ENCODE assay signal across 8 cellular contexts in genomic region chr1:167066333-167067122, GRCh38. TPM values are rescaled to one million over a fixed set of nuclear protein-coding genes. Genes with fewer than 3 reads are reported as not detected.
DNase-seq lines count a peak whose midpoint lies in the region; ATAC-seq and TF ChIP-seq lines count a peak whose summit lies in the region.

No MANE protein-coding gene starts in this region.

- H3K4me3 ChIP-seq in Peyer's patch (peak overlapping the region in 1 of 4 donors; percentile 24), fibroblast of the aortic adventitia (ENCODE audit: low read depth, low read length) (peak overlapping the region; percentile 49), neuronal stem cell (ENCODE audit: low read length in 2 of 2) (peak overlapping the region in 1 of 2 donors; percentile 17)

- H2BK12ac ChIP-seq in neuronal stem cell (ENCODE audit: low read length): no peak overlapping the region

- H4K91ac ChIP-seq in neuronal stem cell (ENCODE audit: low read depth, low read length, poor library complexity): no peak overlapping the region

- no peaks in the 10 kb centered on the region for H3K27me3 ChIP-seq in Peyer's patch
- peaks cover 0 to 18% (median 0%) of the 10 kb centered on the region in 3 experiments for H3K27me3 ChIP-seq in neuronal stem cell (ENCODE audit: control insufficient read depth in 3 of 3, insufficient read depth in 3 of 3, low read depth in 1 of 3, low read length in 3 of 3)

- H4K8ac ChIP-seq in neuronal stem cell (ENCODE audit: low read depth, low read length): no peak overlapping the region

- H3K9me3 ChIP-seq in Peyer's patch (no peaks in the 10 kb centered on the region), neuronal stem cell (replicated peaks in 1 of 2; ENCODE audit: control insufficient read depth in 2 of 2, insufficient read depth in 1 of 2, low read depth in 1 of 2, low read length in 2 of 2) (no peaks in the 10 kb centered on the region)

- H3K14ac ChIP-seq in neuronal stem cell (ENCODE audit: low read length): no peak overlapping the region

- no peaks in the 10 kb centered on the region for H3K4me1 Mint-ChIP-seq in activated T-cell treated with anti-CD3 and anti-CD28 coated beads, Interleukin-2, amount 50 U/mL, for 72 hours (ENCODE audit: low read depth)

- H2AFZ ChIP-seq in neuronal stem cell (ENCODE audit: low read length): peak overlapping the region; percentile 86

- H3K36me3 ChIP-seq in Peyer's patch: peaks cover 0 to 35% (median 0%) of the 10 kb centered on the region in 3 donors
- H3K36me3 ChIP-seq in neuronal stem cell (replicated peaks in 1 of 2; ENCODE audit: control insufficient read depth in 2 of 2, insufficient read depth in 2 of 2, low read length in 2 of 2): no peaks in the 10 kb centered on the region

- TF ChIP-seq EP300 in Ishikawa (IDR thresholded peaks at IDR 0.05; ENCODE audit: borderline replicate concordance): no peak

- peak overlapping the region; percentile 33 to 63 for H3K4me3 Mint-ChIP-seq in activated T-cell treated with anti-CD3 and anti-CD28 coated beads, Interleukin-2, amount 50 U/mL, for 72 hours

- H2BK5ac ChIP-seq in neuronal stem cell (ENCODE audit: low read length): peak overlapping the region; percentile 45

- no peaks in the 10 kb centered on the region for H3K9me3 Mint-ChIP-seq in activated T-cell treated with anti-CD3 and anti-CD28 coated beads, Interleukin-2, amount 50 U/mL, for 72 hours

- no peak overlapping the region for H3K9ac ChIP-seq in neuronal stem cell (ENCODE audit: low read depth, low read length, poor library complexity)

- no peak for TF ChIP-seq POLR2A in Peyer's patch (IDR thresholded peaks at IDR 0.05)

- DNase-seq in COLO668 (lab: John Stamatoyannopoulos, UW; ENCODE audit: unreplicated experiment) (peak; percentile 82), GM20000 (ENCODE audit: low spot score) (peak; percentile 83), Peyer's patch (peak; percentile 72 to 88 (median 87)), fibroblast of the aortic adventitia (ENCODE audit: low read depth) (peak; percentile 39), neuronal stem cell (ENCODE audit: low spot score) (peak; percentile 73), stromal cell of bone marrow (ENCODE audit: low read depth) (peak; percentile 24)
- DNase-seq in activated T-cell treated with anti-CD3 and anti-CD28 coated beads, Interleukin-2, amount 50 U/mL, for 72 hours: peak; percentile 81 to 89

- peak; percentile 86 for TF ChIP-seq CTCF in GM20000 (IDR thresholded peaks at IDR 0.05; ENCODE audit: extremely low read depth, missing control alignments)
- TF ChIP-seq CTCF in Peyer's patch (IDR thresholded peaks at IDR 0.05): peak; percentile 48 to 98 (median 92)
- peak; percentile 96 for TF ChIP-seq CTCF in fibroblast of the aortic adventitia (IDR thresholded peaks at IDR 0.05; ENCODE audit: insufficient read depth, low read length)

- H3K4ac ChIP-seq in neuronal stem cell (ENCODE audit: low read length): no peak overlapping the region

- no peak overlapping the region for H3K23ac ChIP-seq in neuronal stem cell (ENCODE audit: low read depth, low read length, poor library complexity)

- WGBS in neuronal stem cell (ENCODE audit: extremely low coverage in 2 of 2, insufficient read length in 2 of 2, insufficient replicate concordance in 1 of 2), 2 donors: no CpG with 5 or more reads among the region's 31 CpGs

- no peaks in the 10 kb centered on the region for H3K36me3 Mint-ChIP-seq in activated T-cell treated with anti-CD3 and anti-CD28 coated beads, Interleukin-2, amount 50 U/mL, for 72 hours (ENCODE audit: insufficient read depth in 2 of 2)

- H3K27me3 Mint-ChIP-seq in activated T-cell treated with anti-CD3 and anti-CD28 coated beads, Interleukin-2, amount 50 U/mL, for 72 hours (ENCODE audit: low read depth): no peaks in the 10 kb centered on the region

- H3K4me1 ChIP-seq in Peyer's patch: peaks cover 0 to 14% (median 3%) of the 10 kb centered on the region in 4 donors
- peaks cover 0 to 3% of the 10 kb centered on the region in 2 donors for H3K4me1 ChIP-seq in neuronal stem cell (ENCODE audit: control insufficient read depth in 2 of 2, insufficient read depth in 1 of 2, low read depth in 1 of 2, low read length in 2 of 2)

- H3K4me2 ChIP-seq in neuronal stem cell (ENCODE audit: insufficient read depth, low read length, poor library complexity, severe bottlenecking): peak overlapping the region; percentile 35

- ATAC-seq in activated T-cell treated with anti-CD3 and anti-CD28 coated beads, Interleukin-2, amount 50 U/mL, for 72 hours (replicated peaks in 1 of 2): peak; percentile 88 to 97

- H3K18ac ChIP-seq in neuronal stem cell (ENCODE audit: low read length): peak overlapping the region; percentile 80

- H3K27ac ChIP-seq in Peyer's patch (peak overlapping the region in 2 of 4 donors; percentile 44 to 60), neuronal stem cell (replicated peaks; ENCODE audit: low read length) (no peak overlapping the region)

- H3K27ac Mint-ChIP-seq in activated T-cell treated with anti-CD3 and anti-CD28 coated beads, Interleukin-2, amount 50 U/mL, for 72 hours: no peak overlapping the region

- no peak overlapping the region for H2BK120ac ChIP-seq in neuronal stem cell (ENCODE audit: low read depth, low read length)

- no peaks in the 10 kb centered on the region for H3K79me1 ChIP-seq in neuronal stem cell (ENCODE audit: low read depth, low read length)

- peak; percentile 92 for TF ChIP-seq RAD21 in Ishikawa (IDR thresholded peaks at IDR 0.05; ENCODE audit: low read depth)

- no peak overlapping the region for H2BK15ac ChIP-seq in neuronal stem cell (ENCODE audit: low read length)

- H2AK5ac ChIP-seq in neuronal stem cell (ENCODE audit: low read depth, low read length): no peak overlapping the region

TF ChIP-seq in Ishikawa, 13 proteins besides CTCF, POLR2A, EP300 and RAD21:
- TF ChIP-seq EGR1 (IDR thresholded peaks at IDR 0.05) (no peak), TCF12 (IDR thresholded peaks at IDR 0.05; ENCODE audit: low read depth) (no peak), NFIC (IDR thresholded peaks at IDR 0.05) (no peak), FOXM1 (IDR thresholded peaks at IDR 0.05; ENCODE audit: borderline replicate concordance, low read depth) (no peak)
- TF ChIP-seq, protein P1, sequence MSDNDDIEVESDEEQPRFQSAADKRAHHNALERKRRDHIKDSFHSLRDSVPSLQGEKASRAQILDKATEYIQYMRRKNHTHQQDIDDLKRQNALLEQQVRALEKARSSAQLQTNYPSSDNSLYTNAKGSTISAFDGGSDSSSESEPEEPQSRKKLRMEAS (IDR thresholded peaks at IDR 0.05): peak; percentile 36; the same call in 1 of the 2 replicates
- TF ChIP-seq, protein P2, sequence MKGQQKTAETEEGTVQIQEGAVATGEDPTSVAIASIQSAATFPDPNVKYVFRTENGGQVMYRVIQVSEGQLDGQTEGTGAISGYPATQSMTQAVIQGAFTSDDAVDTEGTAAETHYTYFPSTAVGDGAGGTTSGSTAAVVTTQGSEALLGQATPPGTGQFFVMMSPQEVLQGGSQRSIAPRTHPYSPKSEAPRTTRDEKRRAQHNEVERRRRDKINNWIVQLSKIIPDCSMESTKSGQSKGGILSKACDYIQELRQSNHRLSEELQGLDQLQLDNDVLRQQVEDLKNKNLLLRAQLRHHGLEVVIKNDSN (IDR thresholded peaks at IDR 0.05): no peak

RNA-seq across cellular contexts. Expression of gene GPA33, which starts 23.6 kb away (rescaled TPM):
- total RNA-seq in Peyer's patch (100 to 1,000 TPM in 3 of 4 donors, 10 to 100 TPM in 1; 15.7 to 397 (median 317) TPM), fibroblast of the aortic adventitia (ENCODE audit: low replicate concordance) (not detected in 2 replicates)
- 1 to 10 TPM; 2.6 to 5.2 TPM for total RNA-seq in activated T-cell treated with anti-CD3 and anti-CD28 coated beads, Interleukin-2, amount 50 U/mL, for 72 hours
- polyA plus RNA-seq in neuronal stem cell (2013, experiment 1 of 2): 1.4 TPM
- 1.4 TPM for polyA plus RNA-seq in neuronal stem cell (2013, experiment 2 of 2)

RNA-seq across cellular contexts. Expression of gene STYXL2, which starts 27.3 kb away (rescaled TPM):
- total RNA-seq in Peyer's patch: not detected
- under 1 TPM; 0.07 to 0.24 TPM for total RNA-seq in activated T-cell treated with anti-CD3 and anti-CD28 coated beads, Interleukin-2, amount 50 U/mL, for 72 hours
- not detected in 2 replicates for total RNA-seq in fibroblast of the aortic adventitia (ENCODE audit: low replicate concordance)
- not detected for polyA plus RNA-seq in neuronal stem cell (2013, experiment 1 of 2)
- polyA plus RNA-seq in neuronal stem cell (2013, experiment 2 of 2): 0.01 TPM

Comparison
In these comparisons a context has a peak if more than half of its experiments do, and no peak if none do; other contexts are left out.
1. DNase-seq: peak in every context shown above with its lines; median percentile 87 in Peyer's patch; 85 in activated T-cell treated with anti-CD3 and anti-CD28 coated beads, Interleukin-2, amount 50 U/mL, for 72 hours; 83 in GM20000; 82 in COLO668; 73 in neuronal stem cell; 39 in fibroblast of the aortic adventitia; 24 in stromal cell of bone marrow.